25 cellular contexts compared by ENCODE assay signal in genomic region chr7:99788554-99788953, GRCh38. TPM values are rescaled to one million over a fixed set of nuclear protein-coding genes. Genes with fewer than 3 reads are reported as not detected.
DNase-seq lines count a peak whose midpoint lies in the region; ATAC-seq, FAIRE-seq and TF ChIP-seq lines count a peak whose summit lies in the region.
"Had no signal": no experiment of that assay in that cellular context is flagged by ENCODE, and none has a peak within 500 bp of the region (broad histone marks: within the 10 kb centered on the region; RNA-seq: fewer than 3 reads in every experiment).

No MANE protein-coding gene starts in this region.

- TF ChIP-seq EP300 in GM12878 (IDR thresholded peaks at IDR 0.05; ENCODE audit: borderline replicate concordance in 1 of 2, control insufficient read depth in 1 of 2, low read depth in 2 of 2, low read length in 2 of 2), result no peak

- no peak for FAIRE-seq in GM12878 (lab: Jason Lieb, UNC)
- FAIRE-seq: RCC 7860, small intestine had no signal

- intact Hi-C loops in activated CD8-positive, alpha-beta T cell treated with anti-CD3 and anti-CD28 coated beads for 36 hours (cut with micrococcal nuclease), result no loop called here
- intact Hi-C loops in GM12878 (cut with micrococcal nuclease; ENCODE audit: unreplicated experiment), result no loop called here

- H4K20me1 ChIP-seq in GM12878 (ENCODE audit: control insufficient read depth, insufficient read depth), result no peaks in the 10 kb centered on the region

- H3K9me3 ChIP-seq in GM12878 (replicated peaks; ENCODE audit: control insufficient read depth, insufficient read depth, low read length), result peaks cover 3% of the 10 kb centered on the region; the same call in 2 of the 3 replicates
- H3K9me3 ChIP-seq: MG63, SK-N-SH had no signal

- H3K4me1 Mint-ChIP-seq in activated CD8-positive, alpha-beta T cell treated with anti-CD3 and anti-CD28 coated beads for 36 hours (ENCODE audit: low read depth), result peaks cover 34% of the 10 kb centered on the region
- peaks cover 14% of the 10 kb centered on the region for H3K4me1 Mint-ChIP-seq in activated CD8-positive, alpha-beta T cell treated with anti-CD3 and anti-CD28 coated beads, Interleukin-2, amount 10 ng/mL, durations not matched to agents 7 days and 5 days (ENCODE audit: low read depth)
- H3K4me1 Mint-ChIP-seq in natural killer cell treated with Interleukin-12 subunit alpha and Interleukin-12 subunit beta and Interleukin-15 and Interleukin-18, amount 100 ng/mL, for 72 hours (ENCODE audit: low read depth in 2 of 2), result peaks cover 29 to 36% of the 10 kb centered on the region in 2 donors
- H3K4me1 Mint-ChIP-seq: memory B cell; nephron progenitor cell; stimulated activated memory B cell treated with anti-CD40 and anti-IgM and Interleukin-4, amounts not matched to agents 10 μg/mL and 1 μg/mL and 100 μg/mL, for 72 hours had no signal

- WGBS in GM12878 (ENCODE audit: insufficient coverage, insufficient replicate concordance, low lambda C conversion rate, missing lambda C conversion rate), result 44% methylated on average over 2 of the region's 2 CpGs

- H3K79me2 ChIP-seq in GM12878 (ENCODE audit: control insufficient read depth, insufficient read depth, low read length), result no peaks in the 10 kb centered on the region

- H3K9me3 Mint-ChIP-seq in activated CD8-positive, alpha-beta T cell treated with anti-CD3 and anti-CD28 coated beads for 36 hours, result peaks cover 3% of the 10 kb centered on the region
- no peaks in the 10 kb centered on the region for H3K9me3 Mint-ChIP-seq in activated CD8-positive, alpha-beta T cell treated with anti-CD3 and anti-CD28 coated beads, Interleukin-2, amount 10 ng/mL, durations not matched to agents 7 days and 5 days (ENCODE audit: insufficient read depth)
- H3K9me3 Mint-ChIP-seq in natural killer cell treated with Interleukin-12 subunit alpha and Interleukin-12 subunit beta and Interleukin-15 and Interleukin-18, amount 100 ng/mL, for 72 hours, result no peaks in the 10 kb centered on the region
- H3K9me3 Mint-ChIP-seq: memory B cell; nephron progenitor cell; stimulated activated memory B cell treated with anti-CD40 and anti-IgM and Interleukin-4, amounts not matched to agents 10 μg/mL and 1 μg/mL and 100 μg/mL, for 72 hours; type B pancreatic cell had no signal

- TF ChIP-seq CTCF in activated CD8-positive, alpha-beta T cell treated with anti-CD3 and anti-CD28 coated beads for 36 hours (IDR thresholded peaks at IDR 0.05), result no peak
- TF ChIP-seq CTCF in GM10266 (IDR thresholded peaks at IDR 0.05; ENCODE audit: control insufficient read depth, insufficient read depth, low read depth, missing control alignments) (no peak), GM12878 (IDR thresholded peaks at IDR 0.05 in 2 of 3, conservative IDR thresholded peaks at IDR 0.05 in 1 of 3; ENCODE audit: control insufficient read depth in 2 of 3, extremely low read depth in 1 of 3, insufficient read depth in 1 of 3, low read depth in 3 of 3, low read length in 3 of 3) (no peak)

- H3K4me2 ChIP-seq in GM12878 (ENCODE audit: control insufficient read depth, insufficient read depth), result no peak overlapping the region
- H3K4me2 ChIP-seq: SK-N-SH had no signal

- H3K27me3 Mint-ChIP-seq in activated CD8-positive, alpha-beta T cell treated with anti-CD3 and anti-CD28 coated beads for 36 hours, result peaks cover 6% of the 10 kb centered on the region
- H3K27me3 Mint-ChIP-seq in activated CD8-positive, alpha-beta T cell treated with anti-CD3 and anti-CD28 coated beads, Interleukin-2, amount 10 ng/mL, durations not matched to agents 7 days and 5 days (ENCODE audit: low read depth), result peaks cover 3% of the 10 kb centered on the region
- H3K27me3 Mint-ChIP-seq in natural killer cell treated with Interleukin-12 subunit alpha and Interleukin-12 subunit beta and Interleukin-15 and Interleukin-18, amount 100 ng/mL, for 72 hours, result peaks cover 0 to 2% of the 10 kb centered on the region in 2 donors

- peak overlapping the region; percentile 84 for H3K27ac Mint-ChIP-seq in activated CD8-positive, alpha-beta T cell treated with anti-CD3 and anti-CD28 coated beads for 36 hours
- H3K27ac Mint-ChIP-seq in activated CD8-positive, alpha-beta T cell treated with anti-CD3 and anti-CD28 coated beads, Interleukin-2, amount 10 ng/mL, durations not matched to agents 7 days and 5 days, result no peak overlapping the region
- H3K27ac Mint-ChIP-seq in natural killer cell treated with Interleukin-12 subunit alpha and Interleukin-12 subunit beta and Interleukin-15 and Interleukin-18, amount 100 ng/mL, for 72 hours, result peak overlapping the region in 1 of 2 donors; percentile 7
- H3K27ac Mint-ChIP-seq: activated T-helper 1 cell treated with anti-CD3 and anti-CD28 coated beads, Interleukin-12 subunit alpha, Interleukin-12 subunit beta, Interleukin-2, Interleukin-4 antibody, amounts not matched to agents 30 ng/mL and 10 ng/mL and 1 ng/mL, durations not matched to agents 14 hours and 24 hours and 36 hours; memory B cell; nephron progenitor cell; stimulated activated memory B cell treated with anti-CD40 and anti-IgM and Interleukin-4, amounts not matched to agents 10 μg/mL and 1 μg/mL and 100 μg/mL, for 72 hours; type B pancreatic cell had no signal

- peak; percentile 87 for ATAC-seq in activated CD8-positive, alpha-beta T cell treated with anti-CD3 and anti-CD28 coated beads for 36 hours
- no peak for ATAC-seq in activated CD8-positive, alpha-beta T cell treated with anti-CD3 and anti-CD28 coated beads, Interleukin-2, amount 10 ng/mL, durations not matched to agents 7 days and 5 days
- ATAC-seq in GM12878, result no peak
- ATAC-seq in natural killer cell treated with Interleukin-12 subunit alpha and Interleukin-12 subunit beta and Interleukin-15 and Interleukin-18, amount 100 ng/mL, for 72 hours, result peak; percentile 80 to 91
- ATAC-seq in HG03432 (IDR thresholded peaks at IDR 0.05; ENCODE audit: unreplicated experiment), result no peak
- no peak for ATAC-seq in HG02798 (IDR thresholded peaks at IDR 0.05; ENCODE audit: poor library complexity, unreplicated experiment)
- ATAC-seq: stimulated activated memory B cell treated with anti-CD40 and anti-IgM and Interleukin-4, amounts not matched to agents 10 μg/mL and 1 μg/mL and 100 μg/mL, for 72 hours had no signal

- no peak overlapping the region for H3K27ac ChIP-seq in GM12878 (ENCODE audit: control insufficient read depth, insufficient read depth)
- H3K27ac ChIP-seq: C4-2B had no signal

- H3K36me3 Mint-ChIP-seq in activated CD8-positive, alpha-beta T cell treated with anti-CD3 and anti-CD28 coated beads for 36 hours (ENCODE audit: low read depth), result peaks cover 8% of the 10 kb centered on the region
- H3K36me3 Mint-ChIP-seq in activated CD8-positive, alpha-beta T cell treated with anti-CD3 and anti-CD28 coated beads, Interleukin-2, amount 10 ng/mL, durations not matched to agents 7 days and 5 days (ENCODE audit: low read depth), result no peaks in the 10 kb centered on the region
- H3K36me3 Mint-ChIP-seq in natural killer cell treated with Interleukin-12 subunit alpha and Interleukin-12 subunit beta and Interleukin-15 and Interleukin-18, amount 100 ng/mL, for 72 hours, result no peaks in the 10 kb centered on the region
- H3K36me3 Mint-ChIP-seq: memory B cell; stimulated activated memory B cell treated with anti-CD40 and anti-IgM and Interleukin-4, amounts not matched to agents 10 μg/mL and 1 μg/mL and 100 μg/mL, for 72 hours; type B pancreatic cell had no signal

- RAD21 ChIA-PET in GM12878 (lab: Charles Lee; ENCODE audit: unreplicated experiment), result no interaction called here

- no peak overlapping the region for H3K9ac ChIP-seq in GM12878 (ENCODE audit: control insufficient read depth, insufficient read depth, low read length)
- H3K9ac ChIP-seq: SK-N-SH had no signal

- TF ChIP-seq POLR2A in GM12878 (IDR thresholded peaks at IDR 0.05; ENCODE audit: low read depth, low read length), result no peak

- H3K36me3 ChIP-seq in GM12878 (ENCODE audit: control insufficient read depth in 2 of 2, insufficient read depth in 2 of 2, low read length in 1 of 2), result no peaks in the 10 kb centered on the region
- H3K36me3 ChIP-seq: MG63 had no signal

- DNase-seq in activated CD8-positive, alpha-beta T cell treated with anti-CD3 and anti-CD28 coated beads for 36 hours, result peak; percentile 60
- DNase-seq in activated CD8-positive, alpha-beta T cell treated with anti-CD3 and anti-CD28 coated beads, Interleukin-2, amount 10 ng/mL, durations not matched to agents 7 days and 5 days, result no peak
- DNase-seq in GM10266 (ENCODE audit: extremely low spot score) (peak; percentile 13), GM12878 (ENCODE audit: low read depth, low spot score) (no peak), OCI-M1 (lab: John Stamatoyannopoulos, UW) (no peak)
- DNase-seq in natural killer cell treated with Interleukin-12 subunit alpha and Interleukin-12 subunit beta and Interleukin-15 and Interleukin-18, amount 100 ng/mL, for 72 hours (ENCODE audit: low spot score), result no peak
- DNase-seq: anterior cingulate cortex, IMR-90, islet precursor cell, MG63, NCI-H2227 treated with DMSO at 0.1 percent for 48 hours, nephron progenitor cell, posterior cingulate gyrus, SK-N-SH, small intestine had no signal

- no TSS peak for BruUV-seq in GM12878 (replicated peaks; lab: Mats Ljungman, UMichigan)

- in situ Hi-C loops in GM12878 (cut with MboI), result no loop called here

- peak overlapping the region; percentile 15; the same call in 1 of the 2 replicates for H2AFZ ChIP-seq in GM12878 (ENCODE audit: control insufficient read depth, low read depth, low read length)

- TF ChIP-seq RAD21 in GM12878 (IDR thresholded peaks at IDR 0.05; ENCODE audit: insufficient read depth, low read depth, low read length), result no peak

- no peak overlapping the region for H3K4me3 ChIP-seq in GM12878
- H3K4me3 ChIP-seq: MG63 had no signal

- H3K27me3 ChIP-seq in GM12878 (replicated peaks in 1 of 2; ENCODE audit: control insufficient read depth in 2 of 2, insufficient read depth in 2 of 2, low read length in 1 of 2), result no peaks in the 10 kb centered on the region; a peak in 1 of 4 replicates
- H3K27me3 ChIP-seq: MG63 had no signal

- POLR2A ChIA-PET in activated CD8-positive, alpha-beta T cell treated with anti-CD3 and anti-CD28 coated beads for 36 hours (lab: Charles Lee), result interaction anchor here (0.7 to 2.7 kb wide), 6 partner anchors 10 to 164 kb away, joined by 3 to 9 read pairs (median 3); no protein-coding TSS in a partner anchor
- POLR2A ChIA-PET in activated CD8-positive, alpha-beta T cell treated with anti-CD3 and anti-CD28 coated beads, Interleukin-2, amount 10 ng/mL, durations not matched to agents 7 days and 5 days (lab: Charles Lee), result no interaction called here
- POLR2A ChIA-PET in GM12878 (lab: Charles Lee), result no interaction called here

- no peak overlapping the region for H3K4me3 Mint-ChIP-seq in activated CD8-positive, alpha-beta T cell treated with anti-CD3 and anti-CD28 coated beads for 36 hours
- no peak overlapping the region for H3K4me3 Mint-ChIP-seq in activated CD8-positive, alpha-beta T cell treated with anti-CD3 and anti-CD28 coated beads, Interleukin-2, amount 10 ng/mL, durations not matched to agents 7 days and 5 days
- H3K4me3 Mint-ChIP-seq in natural killer cell treated with Interleukin-12 subunit alpha and Interleukin-12 subunit beta and Interleukin-15 and Interleukin-18, amount 100 ng/mL, for 72 hours, result peak overlapping the region; percentile 8
- H3K4me3 Mint-ChIP-seq: activated T-helper 1 cell treated with anti-CD3 and anti-CD28 coated beads, Interleukin-12 subunit alpha, Interleukin-12 subunit beta, Interleukin-2, Interleukin-4 antibody, amounts not matched to agents 30 ng/mL and 10 ng/mL and 1 ng/mL, durations not matched to agents 14 hours and 24 hours and 36 hours; memory B cell; nephron progenitor cell; stimulated activated memory B cell treated with anti-CD40 and anti-IgM and Interleukin-4, amounts not matched to agents 10 μg/mL and 1 μg/mL and 100 μg/mL, for 72 hours; type B pancreatic cell had no signal

- SMC1A ChIA-PET in GM12878 (lab: Charles Lee; ENCODE audit: uncharacterized antibody, unreplicated experiment), result no interaction called here

- CTCF ChIA-PET in activated CD8-positive, alpha-beta T cell treated with anti-CD3 and anti-CD28 coated beads for 36 hours (lab: Charles Lee), result no interaction called here
- CTCF ChIA-PET in activated CD8-positive, alpha-beta T cell treated with anti-CD3 and anti-CD28 coated beads, Interleukin-2, amount 10 ng/mL, durations not matched to agents 7 days and 5 days (lab: Charles Lee), result no interaction called here
- CTCF ChIA-PET in GM12878 (lab: Yijun Ruan, JAX), result no interaction called here

- no peaks in the 10 kb centered on the region; the same call in 1 of the 2 replicates for H3K4me1 ChIP-seq in GM12878 (ENCODE audit: control insufficient read depth, insufficient read depth, low read length)

RNA-seq across cellular contexts. Expression of gene CYP3A4, which starts 4.6 kb away (rescaled TPM):
- total RNA-seq in activated CD8-positive, alpha-beta T cell treated with anti-CD3 and anti-CD28 coated beads for 36 hours, result not detected
- total RNA-seq in activated CD8-positive, alpha-beta T cell treated with anti-CD3 and anti-CD28 coated beads, Interleukin-2, amount 10 ng/mL, durations not matched to agents 7 days and 5 days, result not detected
- not detected in 2 replicates for total RNA-seq in GM12878 (2013; cell fraction: nucleolus; rRNA removed)
- total RNA-seq in GM12878 (2014; rRNA removed) (not detected in 2 replicates), GM12878 (2014; rRNA removed; fragmentation: Illumina TruSeq; extraction: Trizol) (not detected in 2 replicates), GM12878 (2021) (0.11 and 0.21 TPM in 2 replicates)
- not detected for polyA plus RNA-seq in GM12878 (2011; ENCODE audit: low read depth)
- polyA plus RNA-seq in GM12878 (2011; rRNA removed) (0.03 and 0.04 TPM in 2 replicates), GM12878 (2014; fragmentation: Illumina TruSeq; extraction: Trizol) (not detected in 2 replicates), GM12878 (2014; fragmentation: Nextera tagmentation; extraction: Ambion mirVana) (under 1 TPM in 1 of 2 experiments, not detected in 1; 0.02 TPM), GM12878 (2014; rRNA removed) (0.09 TPM in 1 of 2 replicates, not detected in the other), GM12878 (2016; fragmentation: Nextera tagmentation; extraction: Ambion mirVana) (not detected)
- not detected in 2 replicates for polyA plus RNA-seq in GM12878 (2011; cell fraction: cytosol; rRNA removed)
- not detected in 2 replicates for polyA plus RNA-seq in GM12878 (2011; cell fraction: nucleus; rRNA removed)
- not detected in 2 replicates for polyA plus RNA-seq in GM12878 (2012)
- 0.10 TPM in 1 of 2 replicates, not detected in the other for polyA minus RNA-seq in GM12878 (2011; rRNA and poly(A)+ RNA removed)
- polyA minus RNA-seq in GM12878 (2011; cell fraction: cytosol; rRNA and poly(A)+ RNA removed), result not detected in 2 replicates
- polyA minus RNA-seq in GM12878 (2011; cell fraction: nucleus; rRNA and poly(A)+ RNA removed), result not detected in 2 replicates
- not detected for total RNA-seq in natural killer cell treated with Interleukin-12 subunit alpha and Interleukin-12 subunit beta and Interleukin-15 and Interleukin-18, amount 100 ng/mL, for 72 hours
- total RNA-seq: A673; activated T-helper 1 cell treated with anti-CD3 and anti-CD28 coated beads, Interleukin-12 subunit alpha, Interleukin-12 subunit beta, Interleukin-2, Interleukin-4 antibody, amounts not matched to agents 30 ng/mL and 10 ng/mL and 1 ng/mL, durations not matched to agents 14 hours and 24 hours and 36 hours; chondrocyte; IMR-90 had no signal
- polyA plus RNA-seq: IMR-90, SK-N-SH had no signal

RNA-seq across cellular contexts. Expression of gene CYP3A43, which starts 39.3 kb away (rescaled TPM):
- total RNA-seq in activated CD8-positive, alpha-beta T cell treated with anti-CD3 and anti-CD28 coated beads for 36 hours, result not detected
- not detected for total RNA-seq in activated CD8-positive, alpha-beta T cell treated with anti-CD3 and anti-CD28 coated beads, Interleukin-2, amount 10 ng/mL, durations not matched to agents 7 days and 5 days
- 0.44 TPM in 1 of 2 replicates, not detected in the other for total RNA-seq in GM12878 (2013; cell fraction: nucleolus; rRNA removed)
- total RNA-seq in GM12878 (2014; rRNA removed) (not detected in 2 replicates), GM12878 (2014; rRNA removed; fragmentation: Illumina TruSeq; extraction: Trizol) (not detected in 2 replicates), GM12878 (2021) (not detected in 2 replicates)
- not detected for polyA plus RNA-seq in GM12878 (2011; ENCODE audit: low read depth)
- polyA plus RNA-seq in GM12878 (2011; rRNA removed) (0.14 TPM in 1 of 2 replicates, not detected in the other), GM12878 (2014; fragmentation: Illumina TruSeq; extraction: Trizol) (0.19 TPM in 1 of 2 replicates, not detected in the other), GM12878 (2014; fragmentation: Nextera tagmentation; extraction: Ambion mirVana) (not detected), GM12878 (2014; rRNA removed) (not detected in 2 replicates), GM12878 (2016; fragmentation: Nextera tagmentation; extraction: Ambion mirVana) (not detected)
- polyA plus RNA-seq in GM12878 (2011; cell fraction: cytosol; rRNA removed), result not detected in 2 replicates
- polyA plus RNA-seq in GM12878 (2011; cell fraction: nucleus; rRNA removed), result 0.06 and 0.13 TPM in 2 replicates
- polyA plus RNA-seq in GM12878 (2012), result not detected in 2 replicates
- not detected in 2 replicates for polyA minus RNA-seq in GM12878 (2011; rRNA and poly(A)+ RNA removed)
- polyA minus RNA-seq in GM12878 (2011; cell fraction: cytosol; rRNA and poly(A)+ RNA removed), result not detected in 2 replicates
- not detected in 2 replicates for polyA minus RNA-seq in GM12878 (2011; cell fraction: nucleus; rRNA and poly(A)+ RNA removed)
- not detected for total RNA-seq in natural killer cell treated with Interleukin-12 subunit alpha and Interleukin-12 subunit beta and Interleukin-15 and Interleukin-18, amount 100 ng/mL, for 72 hours
- total RNA-seq: A673; activated T-helper 1 cell treated with anti-CD3 and anti-CD28 coated beads, Interleukin-12 subunit alpha, Interleukin-12 subunit beta, Interleukin-2, Interleukin-4 antibody, amounts not matched to agents 30 ng/mL and 10 ng/mL and 1 ng/mL, durations not matched to agents 14 hours and 24 hours and 36 hours; chondrocyte; IMR-90 had no signal
- polyA plus RNA-seq: IMR-90, SK-N-SH, small intestine had no signal

RNA-seq across cellular contexts. Expression of gene CYP3A7, which starts 53.6 kb away (rescaled TPM):
- not detected for total RNA-seq in activated CD8-positive, alpha-beta T cell treated with anti-CD3 and anti-CD28 coated beads for 36 hours
- total RNA-seq in activated CD8-positive, alpha-beta T cell treated with anti-CD3 and anti-CD28 coated beads, Interleukin-2, amount 10 ng/mL, durations not matched to agents 7 days and 5 days, result not detected
- total RNA-seq in GM12878 (2013; cell fraction: nucleolus; rRNA removed), result not detected in 2 replicates
- total RNA-seq in GM12878 (2014; rRNA removed) (0.11 TPM in 1 of 2 replicates, not detected in the other), GM12878 (2014; rRNA removed; fragmentation: Illumina TruSeq; extraction: Trizol) (not detected in 2 replicates), GM12878 (2021) (not detected in 2 replicates)
- polyA plus RNA-seq in GM12878 (2011; ENCODE audit: low read depth), result not detected
- polyA plus RNA-seq in GM12878 (2011; rRNA removed) (0.05 and 0.07 TPM in 2 replicates), GM12878 (2014; fragmentation: Illumina TruSeq; extraction: Trizol) (0.06 TPM in 1 of 2 replicates, not detected in the other), GM12878 (2014; fragmentation: Nextera tagmentation; extraction: Ambion mirVana) (not detected), GM12878 (2014; rRNA removed) (not detected in 2 replicates), GM12878 (2016; fragmentation: Nextera tagmentation; extraction: Ambion mirVana) (not detected)
- 0.06 TPM in 1 of 2 replicates, not detected in the other for polyA plus RNA-seq in GM12878 (2011; cell fraction: cytosol; rRNA removed)
- polyA plus RNA-seq in GM12878 (2011; cell fraction: nucleus; rRNA removed), result 0.07 and 0.16 TPM in 2 replicates
- polyA plus RNA-seq in GM12878 (2012), result not detected in 2 replicates
- polyA minus RNA-seq in GM12878 (2011; rRNA and poly(A)+ RNA removed), result not detected in 2 replicates
- polyA minus RNA-seq in GM12878 (2011; cell fraction: cytosol; rRNA and poly(A)+ RNA removed), result not detected in 2 replicates
- polyA minus RNA-seq in GM12878 (2011; cell fraction: nucleus; rRNA and poly(A)+ RNA removed), result not detected in 2 replicates
- not detected for total RNA-seq in natural killer cell treated with Interleukin-12 subunit alpha and Interleukin-12 subunit beta and Interleukin-15 and Interleukin-18, amount 100 ng/mL, for 72 hours
- total RNA-seq: A673; activated T-helper 1 cell treated with anti-CD3 and anti-CD28 coated beads, Interleukin-12 subunit alpha, Interleukin-12 subunit beta, Interleukin-2, Interleukin-4 antibody, amounts not matched to agents 30 ng/mL and 10 ng/mL and 1 ng/mL, durations not matched to agents 14 hours and 24 hours and 36 hours; chondrocyte; IMR-90 had no signal
- polyA plus RNA-seq: IMR-90, SK-N-SH had no signal

Comparison
In these comparisons a context has a peak if more than half of its experiments do, and no peak if none do; other contexts are left out.
1. ATAC-seq: peak in activated CD8-positive, alpha-beta T cell treated with anti-CD3 and anti-CD28 coated beads for 36 hours (single experiment) and natural killer cell treated with Interleukin-12 subunit alpha and Interleukin-12 subunit beta and Interleukin-15 and Interleukin-18, amount 100 ng/mL, for 72 hours (2 of 2); none in activated CD8-positive, alpha-beta T cell treated with anti-CD3 and anti-CD28 coated beads, Interleukin-2, amount 10 ng/mL, durations not matched to agents 7 days and 5 days (single experiment), GM12878 (single experiment), HG03432 (single experiment) and HG02798 (single experiment).
2. DNase-seq: peak in activated CD8-positive, alpha-beta T cell treated with anti-CD3 and anti-CD28 coated beads for 36 hours (single experiment) and GM10266 (single experiment); none in activated CD8-positive, alpha-beta T cell treated with anti-CD3 and anti-CD28 coated beads, Interleukin-2, amount 10 ng/mL, durations not matched to agents 7 days and 5 days (single experiment), GM12878 (single experiment), natural killer cell treated with Interleukin-12 subunit alpha and Interleukin-12 subunit beta and Interleukin-15 and Interleukin-18, amount 100 ng/mL, for 72 hours (single experiment) and OCI-M1 (single experiment).